8 cellular contexts compared by ENCODE assay signal in the genomic region with DNA sequence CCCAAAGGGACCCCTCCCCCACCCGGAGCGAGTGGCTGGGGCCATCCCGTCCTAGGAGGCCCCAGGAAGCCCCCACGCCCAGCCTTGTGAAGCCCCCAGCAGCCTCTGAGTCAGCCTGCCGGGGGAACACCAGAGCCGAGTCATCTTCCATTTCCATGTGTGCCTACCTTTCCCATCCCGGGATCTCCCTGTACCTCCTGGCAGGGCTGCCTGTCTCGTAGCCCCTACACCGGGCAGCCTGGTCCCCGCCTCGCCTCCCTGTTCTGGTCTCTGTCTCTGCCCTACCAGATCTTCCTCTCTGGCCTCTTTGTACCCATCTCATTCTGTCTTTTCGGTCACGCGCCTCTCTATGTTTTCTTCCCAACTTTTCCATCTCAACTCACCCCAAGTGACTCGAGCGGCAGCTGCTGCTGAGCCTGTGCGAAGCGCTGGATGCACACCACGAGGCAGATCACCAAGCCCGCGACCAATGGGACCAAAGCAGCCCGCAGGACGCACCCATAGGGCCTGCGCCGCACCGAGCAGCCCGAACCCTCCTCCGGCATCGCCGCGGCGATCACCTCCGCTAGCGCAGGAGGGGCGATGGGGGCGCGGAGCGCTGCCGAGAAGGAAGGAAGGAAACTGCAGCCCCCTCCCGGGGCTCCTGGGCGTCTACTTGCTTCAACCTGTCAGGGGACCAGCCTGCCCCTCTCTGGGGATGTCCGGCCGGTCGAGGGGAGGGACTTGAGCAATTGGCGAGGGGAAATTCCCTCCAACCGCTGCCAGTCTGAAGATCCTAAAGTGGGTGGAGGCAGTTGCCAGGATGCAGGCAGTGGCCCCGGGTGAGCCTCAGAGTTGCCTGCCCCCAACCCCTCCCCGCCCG. TPM values are rescaled to one million over a fixed set of nuclear protein-coding genes. Genes with fewer than 3 reads are reported as not detected.
DNase-seq lines count a peak whose midpoint lies in the region; ATAC-seq and TF ChIP-seq lines count a peak whose summit lies in the region.

A gene with protein sequence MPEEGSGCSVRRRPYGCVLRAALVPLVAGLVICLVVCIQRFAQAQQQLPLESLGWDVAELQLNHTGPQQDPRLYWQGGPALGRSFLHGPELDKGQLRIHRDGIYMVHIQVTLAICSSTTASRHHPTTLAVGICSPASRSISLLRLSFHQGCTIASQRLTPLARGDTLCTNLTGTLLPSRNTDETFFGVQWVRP (minus strand): TSS at position 693 of the 862 bp plus-strand sequence. CDS start 148 bp downstream, at position 545.

- TF ChIP-seq CTCF in DOHH2 (IDR thresholded peaks at IDR 0.05; ENCODE audit: low read depth, low read length, poor library complexity, severe bottlenecking) (no peak), glutamatergic neuron (IDR thresholded peaks at IDR 0.05; ENCODE audit: partially characterized antibody, unreplicated experiment) (no peak)

- peak within 1 kb of the TSS; percentile 4 for H3K27ac Mint-ChIP-seq in glutamatergic neuron (ENCODE audit: unreplicated experiment)

- H3K4me1 ChIP-seq in DOHH2 (ENCODE audit: control insufficient read depth, low read length) = peaks cover 65% of the 10 kb centered on the region

- peaks cover 3% of the 10 kb centered on the region for H3K36me3 Mint-ChIP-seq in glutamatergic neuron (ENCODE audit: unreplicated experiment)

- peak within 1 kb of the TSS; percentile 82 for H3K4me3 Mint-ChIP-seq in glutamatergic neuron (ENCODE audit: unreplicated experiment)

- peaks cover 16% of the 10 kb centered on the region for H3K27me3 ChIP-seq in DOHH2 (ENCODE audit: control insufficient read depth, low read length)

- H3K9me3 Mint-ChIP-seq in glutamatergic neuron (ENCODE audit: unreplicated experiment) = peaks cover 6% of the 10 kb centered on the region

- peak; percentile 43 for ATAC-seq in GM21529 (IDR thresholded peaks at IDR 0.05; ENCODE audit: unreplicated experiment)

- no peaks in the 10 kb centered on the region for H3K9me2 ChIP-seq in DOHH2 (replicated peaks; ENCODE audit: control insufficient read depth, low read length)

- peaks cover 12% of the 10 kb centered on the region for H3F3A ChIP-seq in DOHH2 (ENCODE audit: control insufficient read depth, insufficient read depth)

- peaks cover 35% of the 10 kb centered on the region for H3K27me3 Mint-ChIP-seq in glutamatergic neuron (ENCODE audit: unreplicated experiment)

- peak within 1 kb of the TSS; percentile 77 for H3K4me3 ChIP-seq in DOHH2 (ENCODE audit: low read length)

- peaks cover 7% of the 10 kb centered on the region for H3K36me3 ChIP-seq in DOHH2 (ENCODE audit: control insufficient read depth, low read length)

- H3K4me2 ChIP-seq in DOHH2 (ENCODE audit: low read length) = peak within 1 kb of the TSS; percentile 94

- peak within 1 kb of the TSS; percentile 76 for H3K27ac ChIP-seq in DOHH2 (ENCODE audit: low read depth, low read length)

- DNase-seq in LHCN-M2 (ENCODE audit: low read depth) (peak; percentile 51), glutamatergic neuron (peak; percentile 55), LoVo (ENCODE audit: low spot score) (no peak), superior temporal gyrus (ENCODE audit: extremely low spot score) (no peak)
- DNase-seq in activated CD8-positive, alpha-beta memory T cell treated with anti-CD3 and anti-CD28 coated beads, Interleukin-2, amount 50 U/mL, for 4 hours = peak; percentile 39
- peak; percentile 53 for DNase-seq in stimulated activated CD4-positive, alpha-beta T cell treated with anti-CD3 and anti-CD28 coated beads, Interleukin-4, amount 100 ng/mL, for 1 hour

- H4K20me1 ChIP-seq in DOHH2 (ENCODE audit: control insufficient read depth, insufficient read depth, low read depth, low read length) = no peaks in the 10 kb centered on the region

- peaks cover 14% of the 10 kb centered on the region for H3K4me1 Mint-ChIP-seq in glutamatergic neuron (ENCODE audit: low read depth, unreplicated experiment)

- H3K79me2 ChIP-seq in DOHH2 (ENCODE audit: control insufficient read depth, low read length) = peaks cover 14% of the 10 kb centered on the region; the same call in 1 of the 2 replicates

- no peaks in the 10 kb centered on the region for H3K9me3 ChIP-seq in DOHH2 (ENCODE audit: control insufficient read depth, insufficient read depth, low read length)

RNA-seq across cellular contexts. Expression of the gene that starts here (rescaled TPM):
- total RNA-seq in LHCN-M2 (2014; rRNA removed) (3.3 and 6.5 TPM in 2 replicates), glutamatergic neuron (ENCODE audit: unreplicated experiment) (4.7 TPM)
- polyA plus RNA-seq in LHCN-M2 (2012) = 1.3 TPM

Comparison
In these comparisons a context has a peak if more than half of its experiments do, and no peak if none do; other contexts are left out.
1. DNase-seq: peak in LHCN-M2 (single experiment), activated CD8-positive, alpha-beta memory T cell treated with anti-CD3 and anti-CD28 coated beads, Interleukin-2, amount 50 U/mL, for 4 hours (single experiment), glutamatergic neuron (single experiment) and stimulated activated CD4-positive, alpha-beta T cell treated with anti-CD3 and anti-CD28 coated beads, Interleukin-4, amount 100 ng/mL, for 1 hour (single experiment); none in LoVo (single experiment) and superior temporal gyrus (single experiment).